ENCODE assay signal across 20 cellular contexts in genomic region chr19:34767967-34768366, GRCh38.
"Had no signal": no experiment of that assay in that cellular context is flagged by ENCODE, and none has a peak within 500 bp of the region (broad histone marks: within the 10 kb centered on the region; RNA-seq: fewer than 3 reads in every experiment).

No MANE protein-coding gene starts in this region.

- DNase-seq: dorsolateral prefrontal cortex; effector CD4-positive, alpha-beta T cell; foreskin keratinocyte; heart left ventricle; left cardiac atrium; left lung; mesenchymal stem cell; mucosa of descending colon; naive B cell; nucleus accumbens; sigmoid colon; stimulated activated CD4-positive, alpha-beta T cell treated with anti-CD3 and anti-CD28 coated beads, Interleukin-2, amount 100 ng/mL, for 24 hours; stimulated activated CD4-positive, alpha-beta T cell treated with anti-CD3 and anti-CD28 coated beads, Interleukin-4, amount 100 ng/mL, for 24 hours; stimulated activated naive CD4-positive, alpha-beta T cell treated with Interleukin-2 at 50 U/mL for 16 hours; stomach; thyroid gland; trophoblast cell had no signal

- H3K4me3 Mint-ChIP-seq: mesothelial cell of epicardium; nephron; stimulated activated effector memory CD8-positive, alpha-beta T cell treated with anti-CD3 and anti-CD28 coated beads, Interleukin-12 subunit alpha, Interleukin-12 subunit beta, amount 100 ng/mL, for 72 hours had no signal

- H3K27me3 Mint-ChIP-seq: naive B cell had no signal

- H3K27ac Mint-ChIP-seq: mesothelial cell of epicardium; naive B cell; nephron; stimulated activated effector memory CD8-positive, alpha-beta T cell treated with anti-CD3 and anti-CD28 coated beads, Interleukin-12 subunit alpha, Interleukin-12 subunit beta, amount 100 ng/mL, for 72 hours had no signal
